Comparison of ENCODE assay signal across 6 cellular contexts in genomic region chr2:85315921-85316320, GRCh38. TPM values are rescaled to one million over a fixed set of nuclear protein-coding genes. Genes with fewer than 3 reads are reported as not detected.
A peak's percentile ranks its signal among the peaks of the same experiment; 100 is the strongest.
DNase-seq lines count a peak whose midpoint lies in the region; ATAC-seq, FAIRE-seq and TF ChIP-seq lines count a peak whose summit lies in the region.
"Not testable (repeated sequence)": the region's sequence is repeated elsewhere in the genome, so short reads cannot be mapped to it uniquely, and the experiment has no call there.

No MANE protein-coding gene starts in this region.

- peak overlapping the region; percentile 37 for H3K27ac Mint-ChIP-seq in CD8-positive, alpha-beta T cell
- H3K27ac Mint-ChIP-seq in activated naive CD4-positive, alpha-beta T cell treated with anti-CD3 and anti-CD28 coated beads, Interleukin-2, amount 50 U/mL, for 24 hours, result peak overlapping the region; percentile 70

- H3K9me1 ChIP-seq in K562 (ENCODE audit: control insufficient read depth, insufficient read depth, low read length), result not testable (repeated sequence)

- not testable (repeated sequence) for FAIRE-seq in K562 (lab: Jason Lieb, UNC)

- not testable (repeated sequence) for H4K20me1 ChIP-seq in K562 (replicated peaks; ENCODE audit: control insufficient read depth, insufficient read depth, low read length)

- H3K27ac ChIP-seq in CD8-positive, alpha-beta T cell (ENCODE audit: low read depth, low read length); K562 (ENCODE audit: extremely low read depth, low read depth, low read length); sigmoid colon: not testable (repeated sequence)
- peak overlapping the region; percentile 91 for H3K27ac ChIP-seq in RWPE1

- H3K27me3 ChIP-seq in CD8-positive, alpha-beta T cell (ENCODE audit: insufficient read depth, low read length); K562 (ENCODE audit: control insufficient read depth in 2 of 2, insufficient read depth in 2 of 2, low read length in 2 of 2); sigmoid colon: not testable (repeated sequence)

- not testable (repeated sequence) for TF ChIP-seq POLR2A in K562 (conservative IDR thresholded peaks at IDR 0.05); sigmoid colon (IDR thresholded peaks at IDR 0.05)

- CTCF ChIA-PET in CD8-positive, alpha-beta T cell (lab: Charles Lee), result interaction anchor here (16.6 kb wide), 1 partner anchor 16 kb away, joined by 136 read pairs; no protein-coding TSS in a partner anchor
- CTCF ChIA-PET in RWPE1 (lab: Yijun Ruan, JAX); K562 (lab: Yijun Ruan, JAX; ENCODE audit: low intra/inter-chr PET ratio): not testable (repeated sequence)

- DNase-seq in CD8-positive, alpha-beta T cell; RWPE1 (ENCODE audit: low spot score); K562 (ENCODE audit: extremely low read depth in 1 of 4, low spot score in 3 of 4); left lobe of liver (ENCODE audit: low spot score): not testable (repeated sequence)
- peak; percentile 60 for DNase-seq in sigmoid colon

- peaks cover 10% of the 10 kb centered on the region; the same call in 2 of the 3 replicates for H3K79me2 ChIP-seq in K562 (ENCODE audit: control insufficient read depth, insufficient read depth, low read length)

- in situ Hi-C loops in K562 (cut with MboI), result not testable (repeated sequence)

- not testable (repeated sequence) for BruUV-seq in K562 (replicated peaks; lab: Mats Ljungman, UMichigan)

- not testable (repeated sequence) for H3K9me3 ChIP-seq in CD8-positive, alpha-beta T cell (ENCODE audit: low read length); K562 (replicated peaks; ENCODE audit: control insufficient read depth, insufficient read depth, low read depth, low read length); sigmoid colon

- H3K27me3 Mint-ChIP-seq in CD8-positive, alpha-beta T cell (ENCODE audit: low read depth); activated naive CD4-positive, alpha-beta T cell treated with anti-CD3 and anti-CD28 coated beads, Interleukin-2, amount 50 U/mL, for 24 hours: not testable (repeated sequence)

- POLR2A ChIA-PET in CD8-positive, alpha-beta T cell (lab: Charles Lee), result interaction anchor here (3.9 kb wide), 1 partner anchor 11 kb away, joined by 33 read pairs; the partner anchor contains the start of gene TGOLN2
- POLR2A ChIA-PET in RWPE1 (lab: Yijun Ruan, JAX; ENCODE audit: low non-redundant PET), result interaction anchor here (0.5 kb wide), 1 partner anchor 41 kb away, joined by 3 read pairs; no protein-coding TSS in a partner anchor
- POLR2A ChIA-PET in K562 (lab: Yijun Ruan, JAX), result not testable (repeated sequence)

- 74% methylated on average over 3 of the region's 5 CpGs for WGBS in K562 (ENCODE audit: insufficient coverage, low coverage, missing lambda C conversion rate)
- WGBS in sigmoid colon, 2 donors, result 75 to 82% methylated on average over 5 of the region's 5 CpGs

- not testable (repeated sequence) for TF ChIP-seq EP300 in K562 (IDR thresholded peaks at IDR 0.05; ENCODE audit: low read length); sigmoid colon (IDR thresholded peaks at IDR 0.05)

- H3K36me3 Mint-ChIP-seq in CD8-positive, alpha-beta T cell, result peaks cover 68% of the 10 kb centered on the region
- peaks cover 24% of the 10 kb centered on the region for H3K36me3 Mint-ChIP-seq in activated naive CD4-positive, alpha-beta T cell treated with anti-CD3 and anti-CD28 coated beads, Interleukin-2, amount 50 U/mL, for 24 hours

- not testable (repeated sequence) for H3K4me2 ChIP-seq in K562 (ENCODE audit: insufficient read depth, low read length)

- not testable (repeated sequence) for TF ChIP-seq RAD21 in K562 (CRISPR knock-in tag; conservative IDR thresholded peaks at IDR 0.05 in 1 of 2, IDR thresholded peaks at IDR 0.05 in 1 of 2)

- peaks cover 47% of the 10 kb centered on the region for H3K4me1 Mint-ChIP-seq in CD8-positive, alpha-beta T cell (ENCODE audit: low read depth)
- H3K4me1 Mint-ChIP-seq in activated naive CD4-positive, alpha-beta T cell treated with anti-CD3 and anti-CD28 coated beads, Interleukin-2, amount 50 U/mL, for 24 hours, result peaks cover 41% of the 10 kb centered on the region

- TF ChIP-seq CTCF in CD8-positive, alpha-beta T cell (IDR thresholded peaks at IDR 0.05); RWPE1 (conservative IDR thresholded peaks at IDR 0.05; ENCODE audit: low read depth); K562 (IDR thresholded peaks at IDR 0.05 in 2 of 3, conservative IDR thresholded peaks at IDR 0.05 in 1 of 3; ENCODE audit: insufficient read depth in 2 of 3, low read depth in 1 of 3, low read length in 3 of 3); sigmoid colon (IDR thresholded peaks at IDR 0.05): not testable (repeated sequence)

- H3K4me1 ChIP-seq in CD8-positive, alpha-beta T cell (ENCODE audit: insufficient read depth, low read length), result peaks cover 29% of the 10 kb centered on the region
- not testable (repeated sequence) for H3K4me1 ChIP-seq in K562 (replicated peaks in 1 of 2; ENCODE audit: control insufficient read depth in 2 of 2, insufficient read depth in 2 of 2, low read length in 2 of 2); sigmoid colon

- not testable (repeated sequence) for H3K4me3 Mint-ChIP-seq in CD8-positive, alpha-beta T cell; activated naive CD4-positive, alpha-beta T cell treated with anti-CD3 and anti-CD28 coated beads, Interleukin-2, amount 50 U/mL, for 24 hours

- H2AFZ ChIP-seq in K562 (ENCODE audit: low read depth, low read length), result not testable (repeated sequence)

- H3K9me3 Mint-ChIP-seq in CD8-positive, alpha-beta T cell; activated naive CD4-positive, alpha-beta T cell treated with anti-CD3 and anti-CD28 coated beads, Interleukin-2, amount 50 U/mL, for 24 hours: not testable (repeated sequence)

- not testable (repeated sequence) for H3K9ac ChIP-seq in K562 (ENCODE audit: insufficient read depth in 1 of 2, low read depth in 2 of 2, low read length in 2 of 2)

- H3K4me3 ChIP-seq in CD8-positive, alpha-beta T cell (ENCODE audit: low read depth, low read length); K562; sigmoid colon: not testable (repeated sequence)

- intact Hi-C loops in CD8-positive, alpha-beta T cell (cut with DNase I, micrococcal nuclease); K562 (cut with micrococcal nuclease); sigmoid colon (cut with DNase I): not testable (repeated sequence)

- not testable (repeated sequence) for ATAC-seq in CD8-positive, alpha-beta T cell
- ATAC-seq in K562 (peak; percentile 8; the same call in 2 of the 3 replicates), left lobe of liver (peak; percentile 7)

- H3K36me3 ChIP-seq in CD8-positive, alpha-beta T cell (ENCODE audit: insufficient read depth, low read length), result peaks cover 21% of the 10 kb centered on the region
- H3K36me3 ChIP-seq in K562 (ENCODE audit: control insufficient read depth, insufficient read depth, low read length) (peaks cover 47% of the 10 kb centered on the region), sigmoid colon (peaks cover 0 to 54% (median 17%) of the 10 kb centered on the region in 4 donors)

RNA-seq across cellular contexts. Expression of gene TGOLN2, which starts 11.9 kb away (rescaled TPM):
- total RNA-seq in CD8-positive, alpha-beta T cell, result 100 to 1,000 TPM; 127 to 128 TPM
- 117 and 121 TPM in 2 replicates for total RNA-seq in K562 (2011; cell fraction: chromatin; rRNA removed; ENCODE audit: low replicate concordance)
- total RNA-seq in K562 (2011; cell fraction: nucleolus; rRNA removed), result 73.6 and 84.5 TPM in 2 replicates
- total RNA-seq in K562 (2011; cell fraction: nucleoplasm; rRNA removed), result 118 and 151 TPM in 2 replicates
- total RNA-seq in K562 (2014; rRNA removed) (35.9 and 40.7 TPM in 2 replicates), K562 (2014; rRNA removed; fragmentation: Illumina TruSeq; extraction: Trizol) (28.3 and 32.1 TPM in 2 replicates), K562 (2015; rRNA removed; fragmentation: Illumina TruSeq; extraction: Trizol) (30.7 and 31.9 TPM in 2 replicates), K562 (2021) (47.4 and 48.0 TPM in 2 replicates), left lobe of liver (89.6 TPM), sigmoid colon (10 to 100 TPM; 78.9 to 95.0 (median 80.8) TPM)
- polyA plus RNA-seq in K562 (2011; rRNA removed) (38.9 and 61.7 TPM in 2 replicates), K562 (2014; fragmentation: Illumina TruSeq; extraction: Trizol) (60.5 and 66.5 TPM in 2 replicates), K562 (2014; fragmentation: Nextera tagmentation; extraction: Ambion mirVana) (10 to 100 TPM; 13.0 to 18.0 TPM), K562 (2014; rRNA removed) (52.1 and 53.1 TPM in 2 replicates), sigmoid colon (10 to 100 TPM; 12.6 to 85.8 (median 20.8) TPM)
- 33.8 and 36.9 TPM in 2 replicates for polyA plus RNA-seq in K562 (2011; cell fraction: cytosol; rRNA removed)
- 42.9 and 60.6 TPM in 2 replicates for polyA plus RNA-seq in K562 (2011; cell fraction: nucleus; rRNA removed)
- polyA plus RNA-seq in K562 (2012), result 35.4 and 54.6 TPM in 2 replicates
- polyA minus RNA-seq in K562 (2011; rRNA and poly(A)+ RNA removed), result 27.2 and 44.1 TPM in 2 replicates
- polyA minus RNA-seq in K562 (2011; cell fraction: cytosol; rRNA and poly(A)+ RNA removed), result 19.2 and 19.4 TPM in 2 replicates
- 25.9 and 26.5 TPM in 2 replicates for polyA minus RNA-seq in K562 (2011; cell fraction: nucleus; rRNA and poly(A)+ RNA removed)

RNA-seq across cellular contexts. Expression of gene RETSAT, which starts 38.4 kb away (rescaled TPM):
- total RNA-seq in CD8-positive, alpha-beta T cell, result 10 to 100 TPM; 19.0 to 19.6 TPM
- 45.6 and 82.8 TPM in 2 replicates for total RNA-seq in K562 (2011; cell fraction: chromatin; rRNA removed; ENCODE audit: low replicate concordance)
- 68.5 and 68.6 TPM in 2 replicates for total RNA-seq in K562 (2011; cell fraction: nucleolus; rRNA removed)
- 61.2 and 66.1 TPM in 2 replicates for total RNA-seq in K562 (2011; cell fraction: nucleoplasm; rRNA removed)
- total RNA-seq in K562 (2014; rRNA removed) (12.3 and 15.6 TPM in 2 replicates), K562 (2014; rRNA removed; fragmentation: Illumina TruSeq; extraction: Trizol) (13.2 and 14.4 TPM in 2 replicates), K562 (2015; rRNA removed; fragmentation: Illumina TruSeq; extraction: Trizol) (17.9 and 20.0 TPM in 2 replicates), K562 (2021) (19.5 and 20.1 TPM in 2 replicates), left lobe of liver (113 TPM), sigmoid colon (10 to 100 TPM; 26.5 to 54.6 (median 42.1) TPM)
- polyA plus RNA-seq in K562 (2011; rRNA removed) (16.8 and 18.3 TPM in 2 replicates), K562 (2014; fragmentation: Illumina TruSeq; extraction: Trizol) (18.7 and 21.6 TPM in 2 replicates), K562 (2014; fragmentation: Nextera tagmentation; extraction: Ambion mirVana) (1 to 10 TPM; 1.9 to 5.6 TPM), K562 (2014; rRNA removed) (13.8 and 16.5 TPM in 2 replicates), sigmoid colon (100 to 1,000 TPM in 1 of 3 donors, 10 to 100 TPM in 2; 33.6 to 112 (median 36.5) TPM)
- polyA plus RNA-seq in K562 (2011; cell fraction: cytosol; rRNA removed), result 16.5 and 17.9 TPM in 2 replicates
- 58.2 and 61.1 TPM in 2 replicates for polyA plus RNA-seq in K562 (2011; cell fraction: nucleus; rRNA removed)
- 18.6 and 29.4 TPM in 2 replicates for polyA plus RNA-seq in K562 (2012)
- 17.0 and 18.0 TPM in 2 replicates for polyA minus RNA-seq in K562 (2011; rRNA and poly(A)+ RNA removed)
- polyA minus RNA-seq in K562 (2011; cell fraction: cytosol; rRNA and poly(A)+ RNA removed), result 13.9 and 14.6 TPM in 2 replicates
- 17.0 and 26.4 TPM in 2 replicates for polyA minus RNA-seq in K562 (2011; cell fraction: nucleus; rRNA and poly(A)+ RNA removed)

RNA-seq across cellular contexts. Expression of gene ELMOD3, which starts 38.6 kb away (rescaled TPM):
- 10 to 100 TPM; 10.8 to 12.1 TPM for total RNA-seq in CD8-positive, alpha-beta T cell
- 51.6 and 62.7 TPM in 2 replicates for total RNA-seq in K562 (2011; cell fraction: chromatin; rRNA removed; ENCODE audit: low replicate concordance)
- 34.3 and 36.0 TPM in 2 replicates for total RNA-seq in K562 (2011; cell fraction: nucleolus; rRNA removed)
- 37.3 and 43.5 TPM in 2 replicates for total RNA-seq in K562 (2011; cell fraction: nucleoplasm; rRNA removed)
- total RNA-seq in K562 (2014; rRNA removed) (6.2 and 9.8 TPM in 2 replicates), K562 (2014; rRNA removed; fragmentation: Illumina TruSeq; extraction: Trizol) (10.5 and 11.6 TPM in 2 replicates), K562 (2015; rRNA removed; fragmentation: Illumina TruSeq; extraction: Trizol) (12.4 and 14.5 TPM in 2 replicates), K562 (2021) (7.8 and 9.2 TPM in 2 replicates), left lobe of liver (12.7 TPM), sigmoid colon (10 to 100 TPM; 16.7 to 26.3 (median 22.9) TPM)
- polyA plus RNA-seq in K562 (2011; rRNA removed) (14.5 and 18.7 TPM in 2 replicates), K562 (2014; fragmentation: Illumina TruSeq; extraction: Trizol) (11.1 and 14.3 TPM in 2 replicates), K562 (2014; fragmentation: Nextera tagmentation; extraction: Ambion mirVana) (1 to 10 TPM; 2.7 to 6.4 TPM), K562 (2014; rRNA removed) (14.5 and 14.6 TPM in 2 replicates), sigmoid colon (10 to 100 TPM; 11.6 to 22.7 (median 12.0) TPM)
- 11.4 and 12.2 TPM in 2 replicates for polyA plus RNA-seq in K562 (2011; cell fraction: cytosol; rRNA removed)
- polyA plus RNA-seq in K562 (2011; cell fraction: nucleus; rRNA removed), result 29.7 and 49.5 TPM in 2 replicates
- 8.8 and 16.0 TPM in 2 replicates for polyA plus RNA-seq in K562 (2012)
- 11.0 and 17.1 TPM in 2 replicates for polyA minus RNA-seq in K562 (2011; rRNA and poly(A)+ RNA removed)
- 2.5 and 4.8 TPM in 2 replicates for polyA minus RNA-seq in K562 (2011; cell fraction: cytosol; rRNA and poly(A)+ RNA removed)
- polyA minus RNA-seq in K562 (2011; cell fraction: nucleus; rRNA and poly(A)+ RNA removed), result 11.9 and 12.7 TPM in 2 replicates
